29 cellular contexts compared by ENCODE assay signal in genomic region chr11:69173925-69174591, GRCh38. TPM values are rescaled to one million over a fixed set of nuclear protein-coding genes. Genes with fewer than 3 reads are reported as not detected.
A peak's percentile ranks its signal among the peaks of the same experiment; 100 is the strongest.
DNase-seq lines count a peak whose midpoint lies in the region; ATAC-seq, FAIRE-seq and TF ChIP-seq lines count a peak whose summit lies in the region.
"Had no signal": no experiment of that assay in that cellular context is flagged by ENCODE, and none has a peak within 500 bp of the region (broad histone marks: within the 10 kb centered on the region; RNA-seq: fewer than 3 reads in every experiment).

No MANE protein-coding gene starts in this region.

- H3K27me3 ChIP-seq in foreskin keratinocyte (no peaks in the 10 kb centered on the region), H7 (ENCODE audit: control insufficient read depth, insufficient read depth, low read length) (no peaks in the 10 kb centered on the region)
- H3K27me3 ChIP-seq: BLaER1, heart right ventricle, neutrophil, SJSA1, upper lobe of left lung had no signal

- H3K4me1 Mint-ChIP-seq in natural killer cell treated with Interleukin-12 subunit alpha and Interleukin-12 subunit beta and Interleukin-15 and Interleukin-18, amount 100 ng/mL, for 72 hours (ENCODE audit: low read depth in 2 of 2), result no peaks in the 10 kb centered on the region
- no peaks in the 10 kb centered on the region for H3K4me1 Mint-ChIP-seq in natural killer cell
- peaks cover 6% of the 10 kb centered on the region for H3K4me1 Mint-ChIP-seq in MCF 10A (ENCODE audit: insufficient read depth, unreplicated experiment)
- H3K4me1 Mint-ChIP-seq in activated CD8-positive, alpha-beta memory T cell treated with anti-CD3 and anti-CD28 coated beads, Interleukin-2, amount 10 ng/mL, durations not matched to agents 7 days and 5 days, result no peaks in the 10 kb centered on the region
- H3K4me1 Mint-ChIP-seq: endodermal cell, memory B cell, T-cell had no signal

- no peaks in the 10 kb centered on the region for H3K9me3 Mint-ChIP-seq in natural killer cell treated with Interleukin-12 subunit alpha and Interleukin-12 subunit beta and Interleukin-15 and Interleukin-18, amount 100 ng/mL, for 72 hours
- H3K9me3 Mint-ChIP-seq in natural killer cell, result no peaks in the 10 kb centered on the region
- no peaks in the 10 kb centered on the region for H3K9me3 Mint-ChIP-seq in MCF 10A (ENCODE audit: unreplicated experiment)
- no peaks in the 10 kb centered on the region for H3K9me3 Mint-ChIP-seq in activated CD8-positive, alpha-beta memory T cell treated with anti-CD3 and anti-CD28 coated beads, Interleukin-2, amount 10 ng/mL, durations not matched to agents 7 days and 5 days (ENCODE audit: low read depth)
- H3K9me3 Mint-ChIP-seq: memory B cell had no signal

- ATAC-seq in natural killer cell treated with Interleukin-12 subunit alpha and Interleukin-12 subunit beta and Interleukin-15 and Interleukin-18, amount 100 ng/mL, for 72 hours, result no peak
- ATAC-seq in natural killer cell (no peak), foreskin keratinocyte (peak; percentile 15)
- no peak for ATAC-seq in activated CD8-positive, alpha-beta memory T cell treated with anti-CD3 and anti-CD28 coated beads, Interleukin-2, amount 10 ng/mL, durations not matched to agents 7 days and 5 days
- ATAC-seq: activated CD4-positive, CD25-positive, alpha-beta regulatory T cell treated with anti-CD3 and anti-CD28 coated beads, Interleukin-2, amount 50 U/mL, for 24 hours; activated naive CD8-positive, alpha-beta T cell treated with anti-CD3 and anti-CD28 coated beads, Interleukin-2, amount 50 U/mL, for 24 hours; heart right ventricle; left cardiac atrium; psoas muscle; T-cell had no signal

- no peak overlapping the region for H3K27ac Mint-ChIP-seq in natural killer cell treated with Interleukin-12 subunit alpha and Interleukin-12 subunit beta and Interleukin-15 and Interleukin-18, amount 100 ng/mL, for 72 hours
- no peak overlapping the region for H3K27ac Mint-ChIP-seq in natural killer cell
- no peak overlapping the region for H3K27ac Mint-ChIP-seq in MCF 10A (ENCODE audit: low read depth, unreplicated experiment)
- no peak overlapping the region for H3K27ac Mint-ChIP-seq in activated CD8-positive, alpha-beta memory T cell treated with anti-CD3 and anti-CD28 coated beads, Interleukin-2, amount 10 ng/mL, durations not matched to agents 7 days and 5 days
- H3K27ac Mint-ChIP-seq: activated CD4-positive, alpha-beta memory T cell treated with anti-CD3 and anti-CD28 coated beads for 36 hours; activated naive CD8-positive, alpha-beta T cell treated with anti-CD3 and anti-CD28 coated beads, Interleukin-2, amount 50 U/mL, for 24 hours; endodermal cell; memory B cell; T-cell had no signal

- intact Hi-C loops in natural killer cell (cut with micrococcal nuclease) (no loop called here), MCF 10A (cut with micrococcal nuclease) (no loop called here)

- H3K4me3 Mint-ChIP-seq in natural killer cell treated with Interleukin-12 subunit alpha and Interleukin-12 subunit beta and Interleukin-15 and Interleukin-18, amount 100 ng/mL, for 72 hours, result no peak overlapping the region
- H3K4me3 Mint-ChIP-seq in natural killer cell (no peak overlapping the region), MCF 10A (ENCODE audit: unreplicated experiment) (no peak overlapping the region)
- H3K4me3 Mint-ChIP-seq in activated CD8-positive, alpha-beta memory T cell treated with anti-CD3 and anti-CD28 coated beads, Interleukin-2, amount 10 ng/mL, durations not matched to agents 7 days and 5 days, result no peak overlapping the region
- H3K4me3 Mint-ChIP-seq: activated CD4-positive, alpha-beta memory T cell treated with anti-CD3 and anti-CD28 coated beads for 36 hours; activated naive CD8-positive, alpha-beta T cell treated with anti-CD3 and anti-CD28 coated beads, Interleukin-2, amount 50 U/mL, for 24 hours; endodermal cell; memory B cell; T-cell had no signal

- peaks cover 0 to 2% of the 10 kb centered on the region in 2 donors for H3K27me3 Mint-ChIP-seq in natural killer cell treated with Interleukin-12 subunit alpha and Interleukin-12 subunit beta and Interleukin-15 and Interleukin-18, amount 100 ng/mL, for 72 hours
- peaks cover 3% of the 10 kb centered on the region in 2 donors for H3K27me3 Mint-ChIP-seq in natural killer cell (ENCODE audit: low read depth in 2 of 2)
- H3K27me3 Mint-ChIP-seq in MCF 10A (ENCODE audit: insufficient read depth, unreplicated experiment), result no peaks in the 10 kb centered on the region
- H3K27me3 Mint-ChIP-seq in activated CD8-positive, alpha-beta memory T cell treated with anti-CD3 and anti-CD28 coated beads, Interleukin-2, amount 10 ng/mL, durations not matched to agents 7 days and 5 days, result no peaks in the 10 kb centered on the region
- H3K27me3 Mint-ChIP-seq: activated naive CD8-positive, alpha-beta T cell treated with anti-CD3 and anti-CD28 coated beads, Interleukin-2, amount 50 U/mL, for 24 hours; T-cell had no signal

- H3K27ac ChIP-seq in foreskin keratinocyte, result no peak overlapping the region
- H3K27ac ChIP-seq: BLaER1, heart right ventricle, KMS-11, neutrophil, psoas muscle, SJSA1, upper lobe of left lung had no signal

- CTCF ChIA-PET in MCF 10A (lab: Yijun Ruan, JAX), result interaction anchor here (1.2 kb wide), 1 partner anchor 469 kb away, joined by 3 read pairs; no protein-coding TSS in a partner anchor
- CTCF ChIA-PET in activated CD8-positive, alpha-beta memory T cell treated with anti-CD3 and anti-CD28 coated beads, Interleukin-2, amount 10 ng/mL, durations not matched to agents 7 days and 5 days (lab: Charles Lee), result no interaction called here
- CTCF ChIA-PET in GM10248 (lab: Yijun Ruan, JAX), result interaction anchor here (1.2 to 1.6 kb wide), 2 partner anchors 8 to 312 kb away, joined by 3 read pairs; no protein-coding TSS in a partner anchor

- TF ChIP-seq CTCF in natural killer cell (IDR thresholded peaks at IDR 0.05) (no peak), MCF 10A (IDR thresholded peaks at IDR 0.05; ENCODE audit: unreplicated experiment) (no peak), foreskin keratinocyte (conservative IDR thresholded peaks at IDR 0.05) (no peak), GM10248 (IDR thresholded peaks at IDR 0.05; ENCODE audit: control extremely low read depth, extremely low read depth, low read depth, missing control alignments) (no peak)

- peak; percentile 44 for DNase-seq in natural killer cell treated with Interleukin-12 subunit alpha and Interleukin-12 subunit beta and Interleukin-15 and Interleukin-18, amount 100 ng/mL, for 72 hours (ENCODE audit: low spot score)
- DNase-seq in natural killer cell, result no peak
- DNase-seq in MCF 10A (ENCODE audit: unreplicated experiment), result peak; percentile 47
- peak; percentile 90 to 93 for DNase-seq in foreskin keratinocyte
- DNase-seq in H54 (ENCODE audit: insufficient read length, low spot score), result no peak
- DNase-seq in H7, result no peak
- no peak for DNase-seq in activated CD8-positive, alpha-beta memory T cell treated with anti-CD3 and anti-CD28 coated beads, Interleukin-2, amount 10 ng/mL, durations not matched to agents 7 days and 5 days
- no peak for DNase-seq in GM10248 (ENCODE audit: extremely low spot score)
- DNase-seq: activated CD4-positive, alpha-beta memory T cell treated with anti-CD3 and anti-CD28 coated beads for 36 hours; activated naive CD8-positive, alpha-beta T cell treated with anti-CD3 and anti-CD28 coated beads, Interleukin-2, amount 50 U/mL, for 24 hours; COR-L47; DMS79; endodermal cell; HCEC 1CT; heart right ventricle; left cardiac atrium; NCI-H524 treated with DMSO at 0.1 percent for 48 hours; psoas muscle; T-cell; upper lobe of left lung had no signal

- no peak for TF ChIP-seq POLR2A in H54 (IDR thresholded peaks at IDR 0.05; ENCODE audit: low read depth, low read length)

- H3K4me1 ChIP-seq in foreskin keratinocyte, result no peaks in the 10 kb centered on the region
- H3K4me1 ChIP-seq: BLaER1, heart right ventricle, psoas muscle, SJSA1, upper lobe of left lung had no signal

- no peaks in the 10 kb centered on the region for H3K36me3 ChIP-seq in H7 (replicated peaks; ENCODE audit: control insufficient read depth, insufficient read depth, low read length)
- H3K36me3 ChIP-seq: BLaER1, heart right ventricle, neutrophil, SJSA1, upper lobe of left lung had no signal

- no peaks in the 10 kb centered on the region for H3K36me3 Mint-ChIP-seq in natural killer cell treated with Interleukin-12 subunit alpha and Interleukin-12 subunit beta and Interleukin-15 and Interleukin-18, amount 100 ng/mL, for 72 hours
- H3K36me3 Mint-ChIP-seq in natural killer cell (no peaks in the 10 kb centered on the region), MCF 10A (ENCODE audit: insufficient read depth, unreplicated experiment) (no peaks in the 10 kb centered on the region)
- H3K36me3 Mint-ChIP-seq in activated CD8-positive, alpha-beta memory T cell treated with anti-CD3 and anti-CD28 coated beads, Interleukin-2, amount 10 ng/mL, durations not matched to agents 7 days and 5 days, result no peaks in the 10 kb centered on the region
- H3K36me3 Mint-ChIP-seq: memory B cell, T-cell had no signal

- no TSS peak for BruUV-seq in MCF 10A (replicated peaks; lab: Mats Ljungman, UMichigan)

- no peak for FAIRE-seq in H54 (lab: Jason Lieb, UNC)
- FAIRE-seq: GM12891, TTC549 had no signal

- POLR2A ChIA-PET in MCF 10A (lab: Yijun Ruan, JAX), result no interaction called here
- POLR2A ChIA-PET in GM10248 (lab: Yijun Ruan, JAX), result no interaction called here

- no peak overlapping the region for H3K4me3 ChIP-seq in H7 (ENCODE audit: insufficient read depth, low read depth, low read length)
- H3K4me3 ChIP-seq: BLaER1, heart right ventricle, psoas muscle, SJSA1, upper lobe of left lung had no signal

RNA-seq across cellular contexts. Expression of gene SMIM38, which starts 18.3 kb away (rescaled TPM):
- total RNA-seq in natural killer cell treated with Interleukin-12 subunit alpha and Interleukin-12 subunit beta and Interleukin-15 and Interleukin-18, amount 100 ng/mL, for 72 hours, result under 1 TPM in 1 of 2 donors, not detected in 1; 0.89 TPM
- under 1 TPM; 0.23 to 0.42 (median 0.40) TPM for total RNA-seq in natural killer cell
- not detected in 2 replicates for total RNA-seq in MCF 10A (2022)
- not detected in 2 replicates for total RNA-seq in foreskin keratinocyte
- not detected in 2 replicates for polyA plus RNA-seq in foreskin keratinocyte
- total RNA-seq in H7 (2014; rRNA removed; shearing (Covaris generic)), result 0.28 and 0.67 TPM in 2 replicates
- total RNA-seq in activated CD8-positive, alpha-beta memory T cell treated with anti-CD3 and anti-CD28 coated beads, Interleukin-2, amount 10 ng/mL, durations not matched to agents 7 days and 5 days, result under 1 TPM; 0.26 to 0.56 TPM
- total RNA-seq: HT1080 had no signal

Comparison
In these comparisons a context has a peak if more than half of its experiments do, and no peak if none do; other contexts are left out.
1. DNase-seq: peak in natural killer cell treated with Interleukin-12 subunit alpha and Interleukin-12 subunit beta and Interleukin-15 and Interleukin-18, amount 100 ng/mL, for 72 hours (single experiment), MCF 10A (single experiment) and foreskin keratinocyte (2 of 2); none in natural killer cell (single experiment), H54 (single experiment), H7 (single experiment), activated CD8-positive, alpha-beta memory T cell treated with anti-CD3 and anti-CD28 coated beads, Interleukin-2, amount 10 ng/mL, durations not matched to agents 7 days and 5 days (single experiment) and GM10248 (single experiment).